27 cellular contexts compared by ENCODE assay signal in genomic region chr6:156515242-156515641, GRCh38.
"Had no signal": no experiment of that assay in that cellular context is flagged by ENCODE, and none has a peak within 500 bp of the region (broad histone marks: within the 10 kb centered on the region; RNA-seq: fewer than 3 reads in every experiment).

No MANE protein-coding gene starts in this region.

- H3K4me2 ChIP-seq: hepatocyte had no signal

- FAIRE-seq: endometrium, keratinocyte had no signal

- H2AFZ ChIP-seq: hepatocyte had no signal

- H3K27me3 Mint-ChIP-seq: dendritic cell treated with granulocyte-macrophage colony-stimulating factor and Interleukin-4, amounts not matched to agents 40 ng/mL and 50 ng/mL, for 4 days had no signal

- H3K27ac Mint-ChIP-seq: dendritic cell treated with granulocyte-macrophage colony-stimulating factor and Interleukin-4, amounts not matched to agents 40 ng/mL and 50 ng/mL, for 4 days; effector memory CD8-positive, alpha-beta T cell; endodermal cell; immature natural killer cell; mesothelial cell of epicardium had no signal

- H3K27me3 ChIP-seq: colonic mucosa, esophagus squamous epithelium, gastrocnemius medialis, heart left ventricle, hepatocyte, left lung had no signal

- H3K4me1 Mint-ChIP-seq: endodermal cell, immature natural killer cell, mesothelial cell of epicardium had no signal

- H3K4me1 ChIP-seq: colonic mucosa, esophagus squamous epithelium, gastrocnemius medialis, left lung, lower lobe of right lung had no signal

- H3K4me3 ChIP-seq: colonic mucosa, esophagus squamous epithelium, gastrocnemius medialis, heart left ventricle, hepatocyte, left lung, lower lobe of right lung, mucosa of descending colon had no signal

- ATAC-seq: effector memory CD8-positive, alpha-beta T cell; esophagus mucosa; gastrocnemius medialis; heart left ventricle; left cardiac atrium; left lung; left ventricle myocardium superior; lower lobe of right lung; mucosa of descending colon had no signal

- DNase-seq: colonic mucosa; cortex of kidney; effector CD8-positive, alpha-beta T cell; effector memory CD8-positive, alpha-beta T cell; endodermal cell; erythroblast; esophagus squamous epithelium; foreskin fibroblast; foreskin melanocyte; gastrocnemius medialis; heart left ventricle; hypothalamus; immature natural killer cell; left cardiac atrium; left lung; left ventricle myocardium superior; lower lobe of right lung; mesenchymal stem cell; mucosa of descending colon; naive B cell had no signal

- H3K79me2 ChIP-seq: hepatocyte had no signal

- H3K9me3 ChIP-seq: colonic mucosa, esophagus squamous epithelium, mucosa of descending colon had no signal

- H3K4me3 Mint-ChIP-seq: dendritic cell treated with granulocyte-macrophage colony-stimulating factor and Interleukin-4, amounts not matched to agents 40 ng/mL and 50 ng/mL, for 4 days; effector memory CD8-positive, alpha-beta T cell; endodermal cell; immature natural killer cell; mesothelial cell of epicardium; naive B cell had no signal

- H3K36me3 Mint-ChIP-seq: immature natural killer cell, mesothelial cell of epicardium had no signal

- H3K36me3 ChIP-seq: colonic mucosa, esophagus squamous epithelium, gastrocnemius medialis, heart left ventricle, left lung, lower lobe of right lung had no signal

- H3K27ac ChIP-seq: colonic mucosa, epithelial cell of prostate, esophagus squamous epithelium, gastrocnemius medialis, heart left ventricle, hepatocyte, left lung, lower lobe of right lung had no signal
